Comparison of ENCODE assay signal across 24 cellular contexts in genomic region chr7:151207796-151208195, GRCh38. TPM values are rescaled to one million over a fixed set of nuclear protein-coding genes. Genes with fewer than 3 reads are reported as not detected.
A peak's percentile ranks its signal among the peaks of the same experiment; 100 is the strongest.
DNase-seq lines count a peak whose midpoint lies in the region; ATAC-seq and TF ChIP-seq lines count a peak whose summit lies in the region.
"Had no signal": no experiment of that assay in that cellular context is flagged by ENCODE, and none has a peak within 500 bp of the region (broad histone marks: within the 10 kb centered on the region; RNA-seq: fewer than 3 reads in every experiment).

No MANE protein-coding gene starts in this region.

- H3K27ac Mint-ChIP-seq in activated CD8-positive, alpha-beta T cell treated with anti-CD3 and anti-CD28 coated beads, Interleukin-2, amount 10 ng/mL, durations not matched to agents 7 days and 5 days: peak overlapping the region; percentile 83
- H3K27ac Mint-ChIP-seq in activated CD8-positive, alpha-beta T cell treated with anti-CD3 and anti-CD28 coated beads for 36 hours: no peak overlapping the region
- peak overlapping the region; percentile 90 to 91 for H3K27ac Mint-ChIP-seq in T-cell
- H3K27ac Mint-ChIP-seq: memory B cell; stimulated activated naive B cell treated with anti-CD40 and anti-IgM and Interleukin-4, amounts not matched to agents 10 μg/mL and 1 μg/mL and 100 μg/mL, for 72 hours; WTC11 had no signal

- 67% methylated on average over 6 of the region's 12 CpGs for WGBS in suprapubic skin

- H3K27me3 Mint-ChIP-seq in activated CD8-positive, alpha-beta T cell treated with anti-CD3 and anti-CD28 coated beads, Interleukin-2, amount 10 ng/mL, durations not matched to agents 7 days and 5 days (ENCODE audit: low read depth): peaks cover 19% of the 10 kb centered on the region
- H3K27me3 Mint-ChIP-seq in activated CD8-positive, alpha-beta T cell treated with anti-CD3 and anti-CD28 coated beads for 36 hours: no peaks in the 10 kb centered on the region
- H3K27me3 Mint-ChIP-seq in T-cell: no peaks in the 10 kb centered on the region

- peak overlapping the region; percentile 36 for H3K4me3 Mint-ChIP-seq in activated CD8-positive, alpha-beta T cell treated with anti-CD3 and anti-CD28 coated beads, Interleukin-2, amount 10 ng/mL, durations not matched to agents 7 days and 5 days
- no peak overlapping the region for H3K4me3 Mint-ChIP-seq in activated CD8-positive, alpha-beta T cell treated with anti-CD3 and anti-CD28 coated beads for 36 hours
- peak overlapping the region in 1 of 3 donors; percentile 51 for H3K4me3 Mint-ChIP-seq in T-cell
- H3K4me3 Mint-ChIP-seq: memory B cell; stimulated activated naive B cell treated with anti-CD40 and anti-IgM and Interleukin-4, amounts not matched to agents 10 μg/mL and 1 μg/mL and 100 μg/mL, for 72 hours; WTC11 had no signal

- H3K4me3 ChIP-seq in suprapubic skin: no peak overlapping the region
- H3K4me3 ChIP-seq: dorsolateral prefrontal cortex, testis, vagina had no signal

- no peaks in the 10 kb centered on the region for H3K9me3 ChIP-seq in suprapubic skin
- H3K9me3 ChIP-seq: testis, vagina had no signal

- no peak for ATAC-seq in activated CD8-positive, alpha-beta T cell treated with anti-CD3 and anti-CD28 coated beads, Interleukin-2, amount 10 ng/mL, durations not matched to agents 7 days and 5 days
- ATAC-seq in activated CD8-positive, alpha-beta T cell treated with anti-CD3 and anti-CD28 coated beads for 36 hours: no peak
- ATAC-seq in T-cell (replicated peaks in 1 of 4): no peak
- ATAC-seq: stimulated activated naive B cell treated with anti-CD40 and anti-IgM and Interleukin-4, amounts not matched to agents 10 μg/mL and 1 μg/mL and 100 μg/mL, for 72 hours; WTC11 had no signal

- H3K4me1 Mint-ChIP-seq in activated CD8-positive, alpha-beta T cell treated with anti-CD3 and anti-CD28 coated beads, Interleukin-2, amount 10 ng/mL, durations not matched to agents 7 days and 5 days (ENCODE audit: low read depth): peaks cover 28% of the 10 kb centered on the region
- H3K4me1 Mint-ChIP-seq in activated CD8-positive, alpha-beta T cell treated with anti-CD3 and anti-CD28 coated beads for 36 hours (ENCODE audit: low read depth): peaks cover 20% of the 10 kb centered on the region
- H3K4me1 Mint-ChIP-seq in T-cell: peaks cover 27 to 42% (median 29%) of the 10 kb centered on the region in 3 donors
- H3K4me1 Mint-ChIP-seq: stimulated activated naive B cell treated with anti-CD40 and anti-IgM and Interleukin-4, amounts not matched to agents 10 μg/mL and 1 μg/mL and 100 μg/mL, for 72 hours had no signal

- no peak for DNase-seq in activated CD8-positive, alpha-beta T cell treated with anti-CD3 and anti-CD28 coated beads, Interleukin-2, amount 10 ng/mL, durations not matched to agents 7 days and 5 days
- DNase-seq in activated CD8-positive, alpha-beta T cell treated with anti-CD3 and anti-CD28 coated beads for 36 hours: no peak
- no peak for DNase-seq in T-cell
- peak; percentile 60 for DNase-seq in posterior vena cava (ENCODE audit: low spot score)
- no peak for DNase-seq in DMS79 treated with DMSO at 0.1 percent for 48 hours (lab: John Stamatoyannopoulos, UW)
- no peak for DNase-seq in suprapubic skin (ENCODE audit: low spot score in 2 of 2)
- DNase-seq: activated naive CD8-positive, alpha-beta T cell treated with anti-CD3 and anti-CD28 coated beads, Interleukin-2, amount 10 ng/mL, durations not matched to agents 7 days and 5 days; C1 segment of cervical spinal cord; dorsolateral prefrontal cortex; HCEC 1CT; head of caudate nucleus; MM.1S; NCI-H1436 treated with DMSO at 0.1 percent for 48 hours; NCI-H510A; occipital lobe; stimulated activated naive B cell treated with anti-CD40 and anti-IgM and Interleukin-4, amounts not matched to agents 10 μg/mL and 1 μg/mL and 100 μg/mL, for 72 hours; T-helper 9 cell; testis had no signal

- H3K9me3 Mint-ChIP-seq in activated CD8-positive, alpha-beta T cell treated with anti-CD3 and anti-CD28 coated beads, Interleukin-2, amount 10 ng/mL, durations not matched to agents 7 days and 5 days (ENCODE audit: insufficient read depth): no peaks in the 10 kb centered on the region
- no peaks in the 10 kb centered on the region for H3K9me3 Mint-ChIP-seq in activated CD8-positive, alpha-beta T cell treated with anti-CD3 and anti-CD28 coated beads for 36 hours
- H3K9me3 Mint-ChIP-seq in T-cell: no peaks in the 10 kb centered on the region
- H3K9me3 Mint-ChIP-seq: activated naive CD8-positive, alpha-beta T cell treated with anti-CD3 and anti-CD28 coated beads, Interleukin-2, amount 10 ng/mL, durations not matched to agents 7 days and 5 days; memory B cell; stimulated activated naive B cell treated with anti-CD40 and anti-IgM and Interleukin-4, amounts not matched to agents 10 μg/mL and 1 μg/mL and 100 μg/mL, for 72 hours; WTC11 had no signal

- no peaks in the 10 kb centered on the region for H3K4me1 ChIP-seq in suprapubic skin
- H3K4me1 ChIP-seq: testis, vagina had no signal

- CTCF ChIA-PET in activated CD8-positive, alpha-beta T cell treated with anti-CD3 and anti-CD28 coated beads, Interleukin-2, amount 10 ng/mL, durations not matched to agents 7 days and 5 days (lab: Charles Lee): interaction anchor here (0.6 to 3.6 kb wide), 7 partner anchors 36 to 161 kb away, joined by 3 to 16 read pairs (median 3); no protein-coding TSS in a partner anchor
- CTCF ChIA-PET in activated CD8-positive, alpha-beta T cell treated with anti-CD3 and anti-CD28 coated beads for 36 hours (lab: Charles Lee): interaction anchor here (1.6 to 2.2 kb wide), 2 partner anchors 19 to 36 kb away, joined by 4 to 11 read pairs; partner anchors contain the start of gene ABCF2
- CTCF ChIA-PET in T-cell (lab: Charles Lee): interaction anchor here in 1 of 2 donors (2.2 to 3.5 kb wide), 2 partner anchors 19 to 36 kb away, joined by 11 to 26 read pairs; partner anchors contain the start of gene ABCF2

- peaks cover 12% of the 10 kb centered on the region for H3K27me3 ChIP-seq in suprapubic skin
- H3K27me3 ChIP-seq: testis, vagina had no signal

- no peak for TF ChIP-seq POLR2A in suprapubic skin (IDR thresholded peaks at IDR 0.05)

- peaks cover 4% of the 10 kb centered on the region for H3K36me3 ChIP-seq in suprapubic skin
- H3K36me3 ChIP-seq: vagina had no signal

- POLR2A ChIA-PET in activated CD8-positive, alpha-beta T cell treated with anti-CD3 and anti-CD28 coated beads, Interleukin-2, amount 10 ng/mL, durations not matched to agents 7 days and 5 days (lab: Charles Lee): interaction anchor here (0.8 to 0.9 kb wide), 2 partner anchors 19 to 70 kb away, joined by 3 to 4 read pairs; partner anchors contain the start of gene ABCF2
- POLR2A ChIA-PET in activated CD8-positive, alpha-beta T cell treated with anti-CD3 and anti-CD28 coated beads for 36 hours (lab: Charles Lee): interaction anchor here (1.0 to 5.7 kb wide), 2 partner anchors 19 to 36 kb away, joined by 3 to 22 read pairs; partner anchors contain the start of gene ABCF2
- POLR2A ChIA-PET in T-cell (lab: Charles Lee): no interaction called here

- peaks cover 4% of the 10 kb centered on the region for H3K36me3 Mint-ChIP-seq in activated CD8-positive, alpha-beta T cell treated with anti-CD3 and anti-CD28 coated beads, Interleukin-2, amount 10 ng/mL, durations not matched to agents 7 days and 5 days (ENCODE audit: low read depth)
- H3K36me3 Mint-ChIP-seq in activated CD8-positive, alpha-beta T cell treated with anti-CD3 and anti-CD28 coated beads for 36 hours (ENCODE audit: low read depth): peaks cover 4% of the 10 kb centered on the region
- peaks cover 10% of the 10 kb centered on the region for H3K36me3 Mint-ChIP-seq in T-cell
- H3K36me3 Mint-ChIP-seq: WTC11 had no signal

- no peak for TF ChIP-seq EP300 in suprapubic skin (IDR thresholded peaks at IDR 0.05)

- TF ChIP-seq CTCF in activated CD8-positive, alpha-beta T cell treated with anti-CD3 and anti-CD28 coated beads for 36 hours (IDR thresholded peaks at IDR 0.05): no peak
- no peak for TF ChIP-seq CTCF in suprapubic skin (IDR thresholded peaks at IDR 0.05)

- intact Hi-C loops in activated CD8-positive, alpha-beta T cell treated with anti-CD3 and anti-CD28 coated beads for 36 hours (cut with micrococcal nuclease): no loop called here
- intact Hi-C loops in posterior vena cava (cut with DNase I): no loop called here

- no peak overlapping the region for H3K27ac ChIP-seq in suprapubic skin
- H3K27ac ChIP-seq: dorsolateral prefrontal cortex, epithelial cell of prostate, testis, vagina had no signal

RNA-seq across cellular contexts. Expression of gene H2BK1, which starts 2.5 kb away (rescaled TPM):
- total RNA-seq in activated CD8-positive, alpha-beta T cell treated with anti-CD3 and anti-CD28 coated beads, Interleukin-2, amount 10 ng/mL, durations not matched to agents 7 days and 5 days: under 1 TPM in 1 of 2 experiments, not detected in 1; 0.76 TPM
- not detected for total RNA-seq in activated CD8-positive, alpha-beta T cell treated with anti-CD3 and anti-CD28 coated beads for 36 hours
- total RNA-seq in T-cell: 1 to 10 TPM; 3.1 to 7.7 (median 5.1) TPM
- total RNA-seq in posterior vena cava: 1 to 10 TPM in 1 of 2 donors, not detected in 1; 1.1 TPM
- total RNA-seq in suprapubic skin: not detected
- total RNA-seq: occipital lobe, renal cortical epithelial cell, SK-MEL-5, testis, vagina had no signal

RNA-seq across cellular contexts. Expression of gene ABCF2, which starts 19.2 kb away (rescaled TPM):
- 10 to 100 TPM; 38.2 to 45.9 TPM for total RNA-seq in activated CD8-positive, alpha-beta T cell treated with anti-CD3 and anti-CD28 coated beads, Interleukin-2, amount 10 ng/mL, durations not matched to agents 7 days and 5 days
- 10 to 100 TPM; 48.1 to 56.2 TPM for total RNA-seq in activated CD8-positive, alpha-beta T cell treated with anti-CD3 and anti-CD28 coated beads for 36 hours
- total RNA-seq in T-cell (10 to 100 TPM; 22.9 to 39.7 (median 38.8) TPM), posterior vena cava (10 to 100 TPM; 24.4 to 27.4 TPM), suprapubic skin (10 to 100 TPM; 25.3 to 96.5 (median 40.1) TPM)

RNA-seq across cellular contexts. Expression of gene ASB10, which starts 20.7 kb away (rescaled TPM):
- not detected for total RNA-seq in activated CD8-positive, alpha-beta T cell treated with anti-CD3 and anti-CD28 coated beads, Interleukin-2, amount 10 ng/mL, durations not matched to agents 7 days and 5 days
- total RNA-seq in activated CD8-positive, alpha-beta T cell treated with anti-CD3 and anti-CD28 coated beads for 36 hours: not detected
- total RNA-seq in T-cell (not detected), posterior vena cava (not detected), suprapubic skin (not detected)
- total RNA-seq: activated naive CD8-positive, alpha-beta T cell treated with anti-CD3 and anti-CD28 coated beads, Interleukin-2, amount 10 ng/mL, durations not matched to agents 7 days and 5 days; occipital lobe; renal cortical epithelial cell; SK-MEL-5; vagina; WTC11 had no signal

RNA-seq across cellular contexts. Expression of gene CHPF2, which starts 24.5 kb away (rescaled TPM):
- total RNA-seq in activated CD8-positive, alpha-beta T cell treated with anti-CD3 and anti-CD28 coated beads, Interleukin-2, amount 10 ng/mL, durations not matched to agents 7 days and 5 days: 10 to 100 TPM; 34.7 to 36.1 TPM
- total RNA-seq in activated CD8-positive, alpha-beta T cell treated with anti-CD3 and anti-CD28 coated beads for 36 hours: 10 to 100 TPM; 23.7 to 27.3 TPM
- 10 to 100 TPM; 34.2 to 66.1 (median 64.1) TPM for total RNA-seq in T-cell
- 10 to 100 TPM; 37.5 to 40.7 TPM for total RNA-seq in posterior vena cava
- total RNA-seq in suprapubic skin: 10 to 100 TPM; 21.5 to 28.6 (median 25.4) TPM

RNA-seq across cellular contexts. Expression of gene GBX1, which starts 40.3 kb away (rescaled TPM):
- total RNA-seq in activated CD8-positive, alpha-beta T cell treated with anti-CD3 and anti-CD28 coated beads, Interleukin-2, amount 10 ng/mL, durations not matched to agents 7 days and 5 days: not detected
- total RNA-seq in activated CD8-positive, alpha-beta T cell treated with anti-CD3 and anti-CD28 coated beads for 36 hours: not detected
- not detected for total RNA-seq in T-cell
- not detected for total RNA-seq in posterior vena cava
- not detected for total RNA-seq in suprapubic skin
- total RNA-seq: activated naive CD8-positive, alpha-beta T cell treated with anti-CD3 and anti-CD28 coated beads, Interleukin-2, amount 10 ng/mL, durations not matched to agents 7 days and 5 days; occipital lobe; renal cortical epithelial cell; SK-MEL-5; vagina; WTC11 had no signal

Comparison
In these comparisons a context has a peak if more than half of its experiments do, and no peak if none do; other contexts are left out.
1. POLR2A ChIA-PET loops: an anchor here in activated CD8-positive, alpha-beta T cell treated with anti-CD3 and anti-CD28 coated beads, Interleukin-2, amount 10 ng/mL, durations not matched to agents 7 days and 5 days (0.8 to 0.9 kb wide) and activated CD8-positive, alpha-beta T cell treated with anti-CD3 and anti-CD28 coated beads for 36 hours (1.0 to 5.7 kb wide); none called in T-cell.